ENCODE assay signal across 11 cellular contexts in genomic region chr3:144028798-144029411, GRCh38. TPM values are rescaled to one million over a fixed set of nuclear protein-coding genes. Genes with fewer than 3 reads are reported as not detected.
DNase-seq lines count a peak whose midpoint lies in the region; ATAC-seq lines count a peak whose summit lies in the region.
"Had no signal": no experiment of that assay in that cellular context is flagged by ENCODE, and none has a peak within 500 bp of the region (broad histone marks: within the 10 kb centered on the region; RNA-seq: fewer than 3 reads in every experiment).

No MANE protein-coding gene starts in this region.

- peak; percentile 91 for ATAC-seq in GM18909 (IDR thresholded peaks at IDR 0.05; ENCODE audit: poor library complexity, unreplicated experiment)
- peak; percentile 86 for ATAC-seq in HG02678 (IDR thresholded peaks at IDR 0.05; ENCODE audit: unreplicated experiment)
- peak; percentile 97 to 98 for ATAC-seq in naive B cell (ENCODE audit: low read depth in 2 of 2)
- ATAC-seq: activated CD8-positive, alpha-beta memory T cell treated with anti-CD3 and anti-CD28 coated beads, Interleukin-2, amount 10 ng/mL, durations not matched to agents 7 days and 5 days; left colon had no signal

- H3K4me3 Mint-ChIP-seq in naive B cell = peak overlapping the region in 5 of 8 donors; percentile 32 to 53 (median 41)
- H3K4me3 Mint-ChIP-seq in T-helper 2 cell treated with Interferon-gamma antibody and Interleukin-4, amounts not matched to agents 5 μg/mL and 100 μg/mL, for 36 hours = no peak overlapping the region
- H3K4me3 Mint-ChIP-seq: activated CD8-positive, alpha-beta memory T cell treated with anti-CD3 and anti-CD28 coated beads, Interleukin-2, amount 10 ng/mL, durations not matched to agents 7 days and 5 days had no signal

- peaks cover 0 to 2% (median 0%) of the 10 kb centered on the region in 7 donors for H3K9me3 Mint-ChIP-seq in naive B cell
- H3K9me3 Mint-ChIP-seq in T-helper 2 cell treated with Interferon-gamma antibody and Interleukin-4, amounts not matched to agents 5 μg/mL and 100 μg/mL, for 36 hours = no peaks in the 10 kb centered on the region

- H3K36me3 Mint-ChIP-seq in naive B cell = no peaks in the 10 kb centered on the region
- no peaks in the 10 kb centered on the region for H3K36me3 Mint-ChIP-seq in T-helper 2 cell treated with Interferon-gamma antibody and Interleukin-4, amounts not matched to agents 5 μg/mL and 100 μg/mL, for 36 hours (ENCODE audit: low read depth)
- H3K36me3 Mint-ChIP-seq: activated CD8-positive, alpha-beta memory T cell treated with anti-CD3 and anti-CD28 coated beads, Interleukin-2, amount 10 ng/mL, durations not matched to agents 7 days and 5 days had no signal

- DNase-seq in Kasumi-1 (lab: John Stamatoyannopoulos, UW) = peak; percentile 67 to 82
- DNase-seq in naive B cell = peak; percentile 66
- no peak for DNase-seq in T-helper 2 cell treated with Interferon-gamma antibody and Interleukin-4, amounts not matched to agents 5 μg/mL and 100 μg/mL, for 36 hours (ENCODE audit: low spot score)
- no peak for DNase-seq in cerebellar cortex (ENCODE audit: low spot score)
- DNase-seq in activated CD8-positive, alpha-beta memory T cell treated with anti-CD3 and anti-CD28 coated beads for 24 hours = no peak
- DNase-seq in NCI-H2227 treated with DMSO at 0.1 percent for 48 hours (lab: John Stamatoyannopoulos, UW) = no peak
- DNase-seq: activated CD8-positive, alpha-beta memory T cell treated with anti-CD3 and anti-CD28 coated beads, Interleukin-2, amount 10 ng/mL, durations not matched to agents 7 days and 5 days; left colon; stimulated activated CD4-positive, alpha-beta T cell treated with anti-CD3 and anti-CD28 coated beads, Interleukin-15, amount 100 ng/mL, for 24 hours had no signal

- peaks cover 18 to 25% (median 20%) of the 10 kb centered on the region in 3 donors for H3K4me1 Mint-ChIP-seq in naive B cell
- H3K4me1 Mint-ChIP-seq in T-helper 2 cell treated with Interferon-gamma antibody and Interleukin-4, amounts not matched to agents 5 μg/mL and 100 μg/mL, for 36 hours (ENCODE audit: low read depth) = no peaks in the 10 kb centered on the region

- no peaks in the 10 kb centered on the region for H3K27me3 Mint-ChIP-seq in naive B cell
- peaks cover 2% of the 10 kb centered on the region for H3K27me3 Mint-ChIP-seq in T-helper 2 cell treated with Interferon-gamma antibody and Interleukin-4, amounts not matched to agents 5 μg/mL and 100 μg/mL, for 36 hours (ENCODE audit: low read depth)

- peak overlapping the region; percentile 74 to 94 (median 89) for H3K27ac Mint-ChIP-seq in naive B cell
- H3K27ac Mint-ChIP-seq in T-helper 2 cell treated with Interferon-gamma antibody and Interleukin-4, amounts not matched to agents 5 μg/mL and 100 μg/mL, for 36 hours = no peak overlapping the region
- H3K27ac Mint-ChIP-seq: activated CD8-positive, alpha-beta memory T cell treated with anti-CD3 and anti-CD28 coated beads, Interleukin-2, amount 10 ng/mL, durations not matched to agents 7 days and 5 days had no signal

RNA-seq across cellular contexts. Expression of gene DIPK2A, which starts 57.3 kb away (rescaled TPM):
- polyA plus RNA-seq in naive B cell (ENCODE audit: low read depth in 6 of 6) = 10 to 100 TPM; 16.5 to 34.8 (median 26.6) TPM

Comparison
In these comparisons a context has a peak if more than half of its experiments do, and no peak if none do; other contexts are left out.
1. DNase-seq: peak in Kasumi-1 (2 of 2) and naive B cell (single experiment); none in T-helper 2 cell treated with Interferon-gamma antibody and Interleukin-4, amounts not matched to agents 5 μg/mL and 100 μg/mL, for 36 hours (single experiment), cerebellar cortex (single experiment), activated CD8-positive, alpha-beta memory T cell treated with anti-CD3 and anti-CD28 coated beads for 24 hours (single experiment) and NCI-H2227 treated with DMSO at 0.1 percent for 48 hours (single experiment).
2. Peak in every context shown above with its lines, with median percentiles within 50 percentile points of each other: ATAC-seq.